In genomic region chr4:76260571-76260970, GRCh38 we compare ENCODE assay signal across 35 cellular contexts. TPM values are rescaled to one million over a fixed set of nuclear protein-coding genes. Genes with fewer than 3 reads are reported as not detected.
"Had no signal": no experiment of that assay in that cellular context is flagged by ENCODE, and none has a peak within 500 bp of the region (broad histone marks: within the 10 kb centered on the region; RNA-seq: fewer than 3 reads in every experiment).

No MANE protein-coding gene starts in this region.

- DNase-seq: Kasumi-1, MG63, NCI-H1048, NCI-H1092 treated with DMSO at 0.1 percent for 48 hours, NCI-H1105 treated with DMSO at 0.1 percent for 48 hours, NCI-H1417, NCI-H1436, NCI-H146, NCI-H1694, NCI-H187, NCI-H1930, NCI-H2029 treated with DMSO at 0.1 percent for 48 hours, NCI-H2081 treated with DMSO at 0.1 percent for 48 hours, NCI-H2107, NCI-H2171, NCI-H226, NCI-H446 treated with DMSO at 0.1 percent for 48 hours, NCI-H510A, NCI-H524, NCI-H526, NCI-H69, NCI-H748 treated with DMSO at 0.1 percent for 48 hours, NCI-H82, PC-9, SHP77, SIG-M5, SJCRH30 had no signal

- ATAC-seq: Panc1, Right ventricle myocardium inferior, SK-N-SH treated with all-trans-retinoic acid at 6 μM for 48 hours had no signal

- H3K36me3 ChIP-seq: MG63, SJCRH30 had no signal

- H3K27ac ChIP-seq: PC-9, RWPE1, SJCRH30, SK-N-MC had no signal

- H3K27me3 ChIP-seq: SJCRH30 had no signal

- H3K4me2 ChIP-seq: PC-9 had no signal

- H3K4me3 ChIP-seq: MG63, PC-9, SJCRH30, SK-N-MC had no signal

- H3K9me3 ChIP-seq: MG63, SJCRH30 had no signal

- FAIRE-seq: RCC 7860 had no signal

- H2AFZ ChIP-seq: PC-9 had no signal

RNA-seq across cellular contexts. Expression of gene FAM47E, which starts 9.1 kb away (rescaled TPM):
- total RNA-seq: M059J, OCI-LY7 had no signal

RNA-seq across cellular contexts. Expression of gene STBD1, which starts 46.0 kb away (rescaled TPM):
- total RNA-seq: OCI-LY7 had no signal
